13 cellular contexts compared by ENCODE assay signal in the genomic region with DNA sequence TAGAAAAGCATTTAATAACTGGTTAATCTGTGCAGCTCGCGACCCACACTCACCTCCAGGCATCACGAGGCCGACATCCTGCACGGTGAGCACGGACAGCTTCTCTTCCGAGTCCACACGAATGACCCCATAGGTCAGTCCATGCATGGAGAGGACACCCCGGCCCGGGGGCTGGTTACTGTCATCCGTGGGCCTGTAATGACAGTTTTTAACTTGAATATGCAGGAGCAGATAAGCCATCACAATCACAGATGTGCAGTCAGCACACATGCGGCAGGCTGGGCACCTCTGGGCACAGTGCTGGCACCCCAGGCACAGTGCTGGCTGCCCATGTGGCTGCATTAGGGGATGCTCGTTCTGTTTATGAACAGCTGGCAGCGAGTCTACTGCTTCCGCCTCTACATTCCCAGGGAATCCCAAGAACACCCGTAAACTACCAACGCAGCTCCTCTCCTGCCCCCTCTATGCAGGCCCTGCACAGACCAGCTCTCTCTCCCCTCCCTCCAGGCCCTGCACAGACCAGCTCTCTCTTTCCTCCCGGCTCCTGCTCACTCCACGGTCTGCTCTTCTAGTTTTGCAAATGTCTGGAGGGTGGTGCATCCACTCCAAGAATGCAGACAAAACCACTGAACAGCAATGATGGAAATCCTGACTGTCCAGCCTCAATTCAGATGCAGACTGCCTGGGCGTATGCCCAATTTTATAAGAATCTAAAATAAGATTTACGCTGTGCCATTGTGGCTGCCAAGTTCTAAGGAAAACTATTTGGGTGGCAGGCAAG.
DNase-seq lines count a peak whose midpoint lies in the region; TF ChIP-seq lines count a peak whose summit lies in the region.
"Had no signal": no experiment of that assay in that cellular context is flagged by ENCODE, and none has a peak within 500 bp of the region (broad histone marks: within the 10 kb centered on the region; RNA-seq: fewer than 3 reads in every experiment).

No MANE protein-coding gene starts in this region.

- no peaks in the 10 kb centered on the region for H3K27me3 ChIP-seq in tibial artery

- DNase-seq in RPMI7951 (ENCODE audit: low read depth) = peak; percentile 15
- DNase-seq in endothelial cell (ENCODE audit: low spot score) = no peak
- peak; percentile 43 for DNase-seq in middle frontal gyrus (ENCODE audit: extremely low spot score, low spot score)
- peak in 1 of 2 donors; percentile 75 for DNase-seq in tibial artery
- DNase-seq in immature natural killer cell = no peak
- DNase-seq in NCI-H1436 treated with DMSO at 0.1 percent for 48 hours (lab: John Stamatoyannopoulos, UW) = no peak
- no peak for DNase-seq in activated CD4-positive, alpha-beta T cell treated with anti-CD3 and anti-CD28 coated beads for 48 hours
- no peak for DNase-seq in activated T-helper 2 cell treated with anti-CD3 and anti-CD28 coated beads, Interferon-gamma antibody, Interleukin-2, Interleukin-4, amounts not matched to agents 10 μg/mL and 5 μg/mL and 100 μg/mL, durations not matched to agents 14 hours and 24 hours and 36 hours (ENCODE audit: low spot score)
- DNase-seq: erythroblast, GOT3, NCI-H1092, NCI-H446 treated with DMSO at 0.1 percent for 48 hours, substantia nigra had no signal

- peaks cover 16 to 43% (median 27%) of the 10 kb centered on the region in 3 donors for H3K36me3 ChIP-seq in tibial artery

- H3K27ac ChIP-seq in tibial artery = peak overlapping the region; percentile 81 to 82

- H3K9me3 Mint-ChIP-seq in endothelial cell (ENCODE audit: unreplicated experiment) (no peaks in the 10 kb centered on the region), immature natural killer cell (no peaks in the 10 kb centered on the region)
- no peaks in the 10 kb centered on the region for H3K9me3 Mint-ChIP-seq in activated T-helper 2 cell treated with anti-CD3 and anti-CD28 coated beads, Interferon-gamma antibody, Interleukin-2, Interleukin-4, amounts not matched to agents 10 μg/mL and 5 μg/mL and 100 μg/mL, durations not matched to agents 14 hours and 24 hours and 36 hours

- peak overlapping the region; percentile 33 to 45 for H3K4me3 ChIP-seq in tibial artery

- H3K4me1 ChIP-seq in tibial artery = peaks cover 4 to 65% (median 44%) of the 10 kb centered on the region in 4 donors

- H3K27me3 Mint-ChIP-seq in endothelial cell (ENCODE audit: unreplicated experiment) (peaks cover 1% of the 10 kb centered on the region), immature natural killer cell (ENCODE audit: low read depth in 3 of 3) (peaks cover 0 to 5% (median 2%) of the 10 kb centered on the region in 3 donors)
- no peaks in the 10 kb centered on the region for H3K27me3 Mint-ChIP-seq in activated T-helper 2 cell treated with anti-CD3 and anti-CD28 coated beads, Interferon-gamma antibody, Interleukin-2, Interleukin-4, amounts not matched to agents 10 μg/mL and 5 μg/mL and 100 μg/mL, durations not matched to agents 14 hours and 24 hours and 36 hours (ENCODE audit: low read depth)

- H3K4me1 Mint-ChIP-seq in endothelial cell (ENCODE audit: unreplicated experiment) (no peaks in the 10 kb centered on the region), immature natural killer cell (no peaks in the 10 kb centered on the region)
- no peaks in the 10 kb centered on the region for H3K4me1 Mint-ChIP-seq in activated T-helper 2 cell treated with anti-CD3 and anti-CD28 coated beads, Interferon-gamma antibody, Interleukin-2, Interleukin-4, amounts not matched to agents 10 μg/mL and 5 μg/mL and 100 μg/mL, durations not matched to agents 14 hours and 24 hours and 36 hours (ENCODE audit: low read depth)

- H3K27ac Mint-ChIP-seq in endothelial cell (ENCODE audit: unreplicated experiment) = no peak overlapping the region
- no peak overlapping the region for H3K27ac Mint-ChIP-seq in immature natural killer cell
- H3K27ac Mint-ChIP-seq in activated T-helper 2 cell treated with anti-CD3 and anti-CD28 coated beads, Interferon-gamma antibody, Interleukin-2, Interleukin-4, amounts not matched to agents 10 μg/mL and 5 μg/mL and 100 μg/mL, durations not matched to agents 14 hours and 24 hours and 36 hours = no peak overlapping the region

- peak overlapping the region; percentile 38 for H3K4me3 Mint-ChIP-seq in endothelial cell (ENCODE audit: unreplicated experiment)
- H3K4me3 Mint-ChIP-seq in immature natural killer cell = no peak overlapping the region
- H3K4me3 Mint-ChIP-seq in activated T-helper 2 cell treated with anti-CD3 and anti-CD28 coated beads, Interferon-gamma antibody, Interleukin-2, Interleukin-4, amounts not matched to agents 10 μg/mL and 5 μg/mL and 100 μg/mL, durations not matched to agents 14 hours and 24 hours and 36 hours (ENCODE audit: low read depth) = no peak overlapping the region

- no peaks in the 10 kb centered on the region for H3K9me3 ChIP-seq in tibial artery

- TF ChIP-seq CTCF in endothelial cell (IDR thresholded peaks at IDR 0.05; ENCODE audit: unreplicated experiment) (no peak), tibial artery (IDR thresholded peaks at IDR 0.05) (no peak)

- intact Hi-C loops in tibial artery (cut with DNase I; ENCODE audit: low total_unique reads) = no loop called here
- intact Hi-C loops in activated T-helper 2 cell treated with anti-CD3 and anti-CD28 coated beads, Interferon-gamma antibody, Interleukin-2, Interleukin-4, amounts not matched to agents 10 μg/mL and 5 μg/mL and 100 μg/mL, durations not matched to agents 14 hours and 24 hours and 36 hours (cut with micrococcal nuclease) = no loop called here

- peaks cover 20% of the 10 kb centered on the region for H3K36me3 Mint-ChIP-seq in endothelial cell (ENCODE audit: low read depth, unreplicated experiment)
- H3K36me3 Mint-ChIP-seq in immature natural killer cell = peaks cover 3 to 8% (median 6%) of the 10 kb centered on the region in 3 donors
- H3K36me3 Mint-ChIP-seq in activated T-helper 2 cell treated with anti-CD3 and anti-CD28 coated beads, Interferon-gamma antibody, Interleukin-2, Interleukin-4, amounts not matched to agents 10 μg/mL and 5 μg/mL and 100 μg/mL, durations not matched to agents 14 hours and 24 hours and 36 hours (ENCODE audit: low read depth) = no peaks in the 10 kb centered on the region

Comparison
In these comparisons a context has a peak if more than half of its experiments do, and no peak if none do; other contexts are left out.
1. DNase-seq: peak in RPMI7951 (single experiment) and middle frontal gyrus (single experiment); none in endothelial cell (single experiment), immature natural killer cell (0 of 3), NCI-H1436 treated with DMSO at 0.1 percent for 48 hours (single experiment), activated CD4-positive, alpha-beta T cell treated with anti-CD3 and anti-CD28 coated beads for 48 hours (single experiment) and activated T-helper 2 cell treated with anti-CD3 and anti-CD28 coated beads, Interferon-gamma antibody, Interleukin-2, Interleukin-4, amounts not matched to agents 10 μg/mL and 5 μg/mL and 100 μg/mL, durations not matched to agents 14 hours and 24 hours and 36 hours (single experiment).